8 cellular contexts compared by ENCODE assay signal in the genomic region with DNA sequence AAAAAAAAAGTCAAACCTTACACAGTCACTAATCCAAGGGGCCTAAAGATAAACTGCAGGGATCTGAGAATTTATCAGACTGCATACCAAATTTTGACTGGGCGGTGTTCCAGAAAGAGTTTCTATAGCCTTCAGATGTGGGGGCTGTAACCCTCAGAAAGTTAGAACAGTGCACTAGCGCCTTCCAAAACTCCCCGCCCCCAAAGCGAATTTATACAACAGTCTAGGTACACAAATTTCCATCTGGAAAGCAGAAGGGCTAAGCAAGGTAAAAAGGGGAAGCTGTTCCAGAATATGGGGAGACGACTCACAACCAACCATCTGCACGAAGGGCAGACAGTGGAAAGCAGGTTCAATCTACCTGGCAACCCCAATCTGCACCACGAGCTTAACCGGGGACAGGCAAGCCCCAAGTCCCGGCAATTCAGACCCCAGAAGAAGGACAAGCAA. TPM values are rescaled to one million over a fixed set of nuclear protein-coding genes. Genes with fewer than 3 reads are reported as not detected.
A peak's percentile ranks its signal among the peaks of the same experiment; 100 is the strongest.
DNase-seq lines count a peak whose midpoint lies in the region; ATAC-seq and TF ChIP-seq lines count a peak whose summit lies in the region.

No MANE protein-coding gene starts in this region.

- H3K79me2 ChIP-seq in HCT116 (ENCODE audit: insufficient read depth, low read length), result peaks cover 33% of the 10 kb centered on the region
- H3K79me2 ChIP-seq in OCI-LY7 (ENCODE audit: insufficient read depth, low read depth, low read length), result peaks cover 16% of the 10 kb centered on the region; the same call in 1 of the 2 replicates

- RAD21 ChIA-PET in HCT116 (lab: Charles Lee; ENCODE audit: low non-redundant PET in 1 of 2, low total read pairs in 2 of 2, uncharacterized antibody in 2 of 2, unreplicated experiment in 2 of 2), result interaction anchor here in 1 of 2 experiments (0.7 kb wide), 1 partner anchor 53 kb away, joined by 3 read pairs; no protein-coding TSS in a partner anchor

- no peak for DNase-seq in Calu3
- DNase-seq in HCT116 (ENCODE audit: low read depth, low spot score), result no peak
- peak; percentile 62 for DNase-seq in OCI-LY7 (ENCODE audit: low spot score)
- no peak for DNase-seq in choroid plexus epithelial cell (ENCODE audit: low read depth)
- no peak for DNase-seq in mesothelial cell of epicardium (ENCODE audit: low spot score in 2 of 2, unreplicated experiment in 2 of 2)
- DNase-seq in uterus, result no peak
- no peak for DNase-seq in NCI-H510A (lab: John Stamatoyannopoulos, UW)

- H3K9me3 ChIP-seq in HCT116 (ENCODE audit: control insufficient read depth in 1 of 2, insufficient read depth in 1 of 2, low read depth in 1 of 2, low read length in 2 of 2) (no peaks in the 10 kb centered on the region), OCI-LY7 (ENCODE audit: low read length) (no peaks in the 10 kb centered on the region), uterus (no peaks in the 10 kb centered on the region)

- H3K4me2 ChIP-seq in HCT116 (ENCODE audit: low read length) (peak overlapping the region; percentile 82), OCI-LY7 (ENCODE audit: low read length) (peak overlapping the region; percentile 77)

- H3K9ac ChIP-seq in HCT116 (ENCODE audit: low read length), result peak overlapping the region; percentile 74

- ATAC-seq in HCT116 (no peak), GM19035 (IDR thresholded peaks at IDR 0.05; ENCODE audit: unreplicated experiment) (no peak)

- H3K4me3 ChIP-seq in HCT116 (replicated peaks in 1 of 2; ENCODE audit: low read depth in 1 of 2, low read length in 2 of 2), result peak overlapping the region; percentile 57 to 74
- H3K4me3 ChIP-seq in OCI-LY7 (ENCODE audit: low read depth, low read length, poor library complexity, severe bottlenecking), result peak overlapping the region; percentile 89
- peak overlapping the region; percentile 82 for H3K4me3 ChIP-seq in choroid plexus epithelial cell (ENCODE audit: low read depth, low read length)
- H3K4me3 ChIP-seq in uterus, result peak overlapping the region; percentile 53 to 73

- H3K9me2 ChIP-seq in HCT116 (ENCODE audit: insufficient read depth), result no peaks in the 10 kb centered on the region
- no peaks in the 10 kb centered on the region for H3K9me2 ChIP-seq in OCI-LY7 (ENCODE audit: insufficient read depth, low read length)

- CTCF ChIA-PET in Calu3 (lab: Charles Lee) (interaction anchor here (0.7 to 2.6 kb wide), 3 partner anchors 19 to 933 kb away, joined by 4 to 9 read pairs (median 5); no protein-coding TSS in a partner anchor), HCT116 (lab: Charles Lee) (interaction anchor here (0.8 to 2.1 kb wide), 4 partner anchors 10 to 222 kb away, joined by 3 to 12 read pairs (median 4); no protein-coding TSS in a partner anchor), OCI-LY7 (lab: Charles Lee; ENCODE audit: unreplicated experiment) (interaction anchor here (1.0 kb wide), 1 partner anchor 212 kb away, joined by 3 read pairs; no protein-coding TSS in a partner anchor)

- no peaks in the 10 kb centered on the region for H3K27me3 ChIP-seq in HCT116 (ENCODE audit: insufficient read depth, low read length)
- no peaks in the 10 kb centered on the region for H3K27me3 ChIP-seq in uterus

- no peaks in the 10 kb centered on the region for H4K20me1 ChIP-seq in HCT116 (ENCODE audit: insufficient read depth)
- no peaks in the 10 kb centered on the region for H4K20me1 ChIP-seq in OCI-LY7 (ENCODE audit: insufficient read depth, low read length)

- H3K4me1 ChIP-seq in HCT116 (ENCODE audit: control insufficient read depth in 1 of 2, insufficient read depth in 2 of 2, low read length in 2 of 2) (peaks cover 8 to 18% of the 10 kb centered on the region in 2 experiments), OCI-LY7 (ENCODE audit: insufficient read depth, low read length, poor library complexity, severe bottlenecking) (peaks cover 43% of the 10 kb centered on the region), uterus (peaks cover 0 to 9% of the 10 kb centered on the region in 2 donors)

- peaks cover 24% of the 10 kb centered on the region for H3K36me3 Mint-ChIP-seq in Calu3 (ENCODE audit: insufficient read depth, unreplicated experiment)
- H3K36me3 Mint-ChIP-seq in mesothelial cell of epicardium, result peaks cover 6% of the 10 kb centered on the region

- no peak for TF ChIP-seq POLR2A in HCT116 (IDR thresholded peaks at IDR 0.05; ENCODE audit: borderline replicate concordance, extremely low read depth, insufficient read depth, insufficient read length)
- no peak for TF ChIP-seq POLR2A in uterus (IDR thresholded peaks at IDR 0.05)

- POLR2A ChIA-PET in HCT116 (lab: Charles Lee) (interaction anchor here (0.8 kb wide), 1 partner anchor 1348 kb away, joined by 3 read pairs; no protein-coding TSS in a partner anchor), OCI-LY7 (lab: Charles Lee) (interaction anchor here (0.6 to 1.2 kb wide), 9 partner anchors 10 to 844 kb away, joined by 3 to 6 read pairs (median 3); no protein-coding TSS in a partner anchor)

- peaks cover 30% of the 10 kb centered on the region for H3K4me1 Mint-ChIP-seq in Calu3 (ENCODE audit: low read depth, unreplicated experiment)
- H3K4me1 Mint-ChIP-seq in mesothelial cell of epicardium, result peaks cover 25% of the 10 kb centered on the region

- TF ChIP-seq RAD21 in HCT116 (IDR thresholded peaks at IDR 0.05; ENCODE audit: low read depth), result no peak

- no peak for TF ChIP-seq CTCF in Calu3 (IDR thresholded peaks at IDR 0.05; ENCODE audit: unreplicated experiment)
- TF ChIP-seq CTCF in HCT116 (IDR thresholded peaks at IDR 0.05 in 2 of 3, conservative IDR thresholded peaks at IDR 0.05 in 1 of 3; ENCODE audit: borderline replicate concordance in 1 of 3, insufficient read depth in 1 of 3, low read depth in 2 of 3, low read length in 2 of 3), result no peak
- TF ChIP-seq CTCF in OCI-LY7 (conservative IDR thresholded peaks at IDR 0.05; ENCODE audit: low read length), result no peak
- no peak for TF ChIP-seq CTCF in choroid plexus epithelial cell (conservative IDR thresholded peaks at IDR 0.05; ENCODE audit: low read depth, low read length)
- TF ChIP-seq CTCF in mesothelial cell of epicardium (IDR thresholded peaks at IDR 0.05; ENCODE audit: unreplicated experiment), result no peak
- TF ChIP-seq CTCF in uterus (IDR thresholded peaks at IDR 0.05), result no peak

- H3K4me3 Mint-ChIP-seq in Calu3 (ENCODE audit: low read depth, unreplicated experiment) (peak overlapping the region; percentile 94), mesothelial cell of epicardium (peak overlapping the region; percentile 87)

- H3K9me3 Mint-ChIP-seq in Calu3 (ENCODE audit: low read depth, unreplicated experiment) (no peaks in the 10 kb centered on the region), mesothelial cell of epicardium (no peaks in the 10 kb centered on the region)

- H2AFZ ChIP-seq in HCT116 (ENCODE audit: low read depth, low read length, poor library complexity, severe bottlenecking), result no peak overlapping the region
- peak overlapping the region; percentile 95 for H2AFZ ChIP-seq in OCI-LY7 (ENCODE audit: low read length)

- peaks cover 4 to 17% of the 10 kb centered on the region in 2 experiments; a peak in 3 of 4 replicates for H3K36me3 ChIP-seq in HCT116 (ENCODE audit: control insufficient read depth in 1 of 2, insufficient read depth in 2 of 2, low read length in 2 of 2)
- peaks cover 35% of the 10 kb centered on the region for H3K36me3 ChIP-seq in OCI-LY7 (ENCODE audit: insufficient read depth, low read length)
- no peaks in the 10 kb centered on the region for H3K36me3 ChIP-seq in uterus

- BruUV-seq in Calu3 (replicated peaks; lab: Mats Ljungman, UMichigan) (no TSS peak), HCT116 (replicated peaks; lab: Mats Ljungman, UMichigan) (TSS peak; percentile 45), OCI-LY7 (replicated peaks; lab: Mats Ljungman, UMichigan) (no TSS peak)

- peak overlapping the region; percentile 86 for H3K27ac ChIP-seq in HCT116 (ENCODE audit: low read depth, low read length)
- peak overlapping the region; percentile 70 for H3K27ac ChIP-seq in OCI-LY7 (ENCODE audit: low read depth, low read length, poor library complexity, severe bottlenecking)
- peak overlapping the region; percentile 62 to 85 for H3K27ac ChIP-seq in uterus

- no peak overlapping the region for H3K27ac Mint-ChIP-seq in Calu3 (ENCODE audit: unreplicated experiment)
- peak overlapping the region; percentile 93 for H3K27ac Mint-ChIP-seq in mesothelial cell of epicardium

- intact Hi-C loops in Calu3 (cut with micrococcal nuclease; ENCODE audit: unreplicated experiment), result loop anchor here (2.0 to 5.0 kb wide), 2 partner anchors 31 to 50 kb away; no protein-coding TSS in a partner anchor
- intact Hi-C loops in HCT116 (cut with micrococcal nuclease), result no loop called here
- intact Hi-C loops in OCI-LY7 (cut with micrococcal nuclease; ENCODE audit: unreplicated experiment), result loop anchor here (1.0 to 10.0 kb wide), 5 partner anchors 175 to 847 kb away; a partner anchor contains a TSS
- intact Hi-C loops in uterus (cut with DNase I; ENCODE audit: low total_unique reads), result no loop called here

- H3K27me3 Mint-ChIP-seq in Calu3 (ENCODE audit: unreplicated experiment), result no peaks in the 10 kb centered on the region
- peaks cover 20% of the 10 kb centered on the region for H3K27me3 Mint-ChIP-seq in mesothelial cell of epicardium (ENCODE audit: low read depth)

TF ChIP-seq in HCT116, 20 proteins besides CTCF, POLR2A, EP300 and RAD21:
- TF ChIP-seq EZH2phosphoT487 (IDR thresholded peaks at IDR 0.05; ENCODE audit: borderline replicate concordance) (no peak), CBX3 (IDR thresholded peaks at IDR 0.05; ENCODE audit: low read depth) (0 out of 2 replicates have a peak, but pooled peaks have one; percentile 25)
- TF ChIP-seq, protein P1, sequence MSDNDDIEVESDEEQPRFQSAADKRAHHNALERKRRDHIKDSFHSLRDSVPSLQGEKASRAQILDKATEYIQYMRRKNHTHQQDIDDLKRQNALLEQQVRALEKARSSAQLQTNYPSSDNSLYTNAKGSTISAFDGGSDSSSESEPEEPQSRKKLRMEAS (IDR thresholded peaks at IDR 0.05), result peak; percentile 35; the same call in 1 of the 2 replicates
TF ChIP-seq in HCT116: peak in this region for 2.

RNA-seq across cellular contexts. Expression of a gene that starts 0.8 kb away (rescaled TPM):
- 28.4 and 29.7 TPM in 2 replicates for total RNA-seq in Calu3 (2022)
- total RNA-seq in HCT116 (2021; ENCODE audit: unreplicated experiment), result 29.9 TPM
- 23.0 and 24.7 TPM in 2 replicates for polyA plus RNA-seq in HCT116 (2012)
- 7.9 and 11.1 TPM in 2 replicates for total RNA-seq in OCI-LY7 (2014; rRNA removed; shearing (Covaris generic))
- total RNA-seq in OCI-LY7 (2022), result 12.6 and 14.6 TPM in 2 replicates
- 25.2 to 26.1 TPM (median 25.4 TPM) in 3 replicates for total RNA-seq in mesothelial cell of epicardium
- total RNA-seq in uterus, result 10 to 100 TPM in 2 of 4 donors, 1 to 10 TPM in 2; 7.9 to 34.9 (median 11.5) TPM

RNA-seq across cellular contexts. Expression of a gene that starts 58.6 kb away (rescaled TPM):
- total RNA-seq in Calu3 (2022) (not detected in 2 replicates), HCT116 (2021; ENCODE audit: unreplicated experiment) (not detected), OCI-LY7 (2022) (not detected in 2 replicates), mesothelial cell of epicardium (not detected in 3 replicates), uterus (not detected)
- polyA plus RNA-seq in HCT116 (2012), result 0.07 and 0.09 TPM in 2 replicates
- not detected in 2 replicates for total RNA-seq in OCI-LY7 (2014; rRNA removed; shearing (Covaris generic))

Comparison
In these comparisons a context has a peak if more than half of its experiments do, and no peak if none do; other contexts are left out.
1. intact Hi-C loops: an anchor here in Calu3 (2.0 to 5.0 kb wide) and OCI-LY7 (1.0 to 10.0 kb wide); none called in HCT116 and uterus.